Comparison of ENCODE assay signal across 14 cellular contexts in genomic region chr11:73310661-73311393, GRCh38. TPM values are rescaled to one million over a fixed set of nuclear protein-coding genes. Genes with fewer than 3 reads are reported as not detected.
DNase-seq lines count a peak whose midpoint lies in the region; FAIRE-seq and TF ChIP-seq lines count a peak whose summit lies in the region.
"Had no signal": no experiment of that assay in that cellular context is flagged by ENCODE, and none has a peak within 500 bp of the region (broad histone marks: within the 10 kb centered on the region; RNA-seq: fewer than 3 reads in every experiment).

No MANE protein-coding gene starts in this region.

- peaks cover 43 to 59% of the 10 kb centered on the region in 2 donors for H3K4me1 ChIP-seq in kidney (ENCODE audit: control insufficient read depth in 1 of 2, insufficient read depth in 1 of 2, low read depth in 1 of 2, low read length in 2 of 2)

- peaks cover 0 to 10% (median 0%) of the 10 kb centered on the region in 5 experiments for H3K9me3 Mint-ChIP-seq in brain
- H3K9me3 Mint-ChIP-seq: activated CD8-positive, alpha-beta T cell treated with anti-CD3 and anti-CD28 coated beads for 36 hours; natural killer cell treated with Interleukin-12 subunit alpha and Interleukin-12 subunit beta and Interleukin-15 and Interleukin-18, amount 100 ng/mL, for 72 hours had no signal

- H3K27ac ChIP-seq in AG04450 (ENCODE audit: low read depth, low read length) (no peak overlapping the region), kidney (ENCODE audit: low read depth in 2 of 2, low read length in 2 of 2) (peak overlapping the region; percentile 73 to 97)
- H3K27ac ChIP-seq: KMS-11 had no signal

- H3K36me3 ChIP-seq in kidney (ENCODE audit: control insufficient read depth in 1 of 2, insufficient read depth in 2 of 2, low read length in 2 of 2): peaks cover 0 to 20% of the 10 kb centered on the region in 2 donors

- peaks cover 68% of the 10 kb centered on the region for H3K4me1 Mint-ChIP-seq in brain

- no peak overlapping the region for H3K27ac Mint-ChIP-seq in brain
- H3K27ac Mint-ChIP-seq: activated CD8-positive, alpha-beta T cell treated with anti-CD3 and anti-CD28 coated beads for 36 hours; activated naive CD8-positive, alpha-beta T cell; natural killer cell treated with Interleukin-12 subunit alpha and Interleukin-12 subunit beta and Interleukin-15 and Interleukin-18, amount 100 ng/mL, for 72 hours; T-helper 17 cell had no signal

- H3K27me3 ChIP-seq in AG04450 (ENCODE audit: control insufficient read depth, insufficient read depth, low read length): no peaks in the 10 kb centered on the region

- CTCF ChIA-PET in AG04450 (lab: Charles Lee): interaction anchor here (1.2 to 2.2 kb wide), 2 partner anchors 24 to 40 kb away, joined by 4 to 8 read pairs; no protein-coding TSS in a partner anchor

- POLR2A ChIA-PET in AG04450 (lab: Yijun Ruan, JAX): interaction anchor here (3.5 to 5.3 kb wide), 2 partner anchors 11 to 25 kb away, joined by 61 to 70 read pairs; no protein-coding TSS in a partner anchor

- no peak for FAIRE-seq in kidney (lab: Jason Lieb, UNC)

- intact Hi-C loops in kidney (cut with DNase I): no loop called here

- H3K9ac ChIP-seq in kidney (ENCODE audit: low read length in 2 of 2): peak overlapping the region; percentile 71 to 86
- H3K9ac ChIP-seq: KMS-11 had no signal

- in situ Hi-C loops in GM13977 (cut with MboI; ENCODE audit: low pct_unique_long_range_greater_than_20kb, low sequenced_read_pairs, unreplicated experiment): no loop called here

- peak overlapping the region in 4 of 5 experiments; percentile 7 to 91 (median 80) for H3K4me3 Mint-ChIP-seq in brain
- H3K4me3 Mint-ChIP-seq: activated CD8-positive, alpha-beta T cell treated with anti-CD3 and anti-CD28 coated beads for 36 hours; natural killer cell treated with Interleukin-12 subunit alpha and Interleukin-12 subunit beta and Interleukin-15 and Interleukin-18, amount 100 ng/mL, for 72 hours; T-helper 17 cell had no signal

- peak overlapping the region; percentile 77 for H3K4me3 ChIP-seq in AG04450 (ENCODE audit: low read depth, low read length)
- H3K4me3 ChIP-seq in kidney (ENCODE audit: low read length in 2 of 2): peak overlapping the region; percentile 53 to 79
- H3K4me3 ChIP-seq in skeletal muscle cell (ENCODE audit: low read depth, low read length): peak overlapping the region; percentile 39

- H3K27me3 Mint-ChIP-seq in brain: no peaks in the 10 kb centered on the region

- no peak for TF ChIP-seq CTCF in AG04450 (IDR thresholded peaks at IDR 0.05; ENCODE audit: low read depth, low read length)
- no peak for TF ChIP-seq CTCF in brain (conservative IDR thresholded peaks at IDR 0.05)
- no peak for TF ChIP-seq CTCF in kidney (IDR thresholded peaks at IDR 0.05; ENCODE audit: borderline replicate concordance, extremely low read depth, insufficient read depth)
- no peak for TF ChIP-seq CTCF in GM13977 (IDR thresholded peaks at IDR 0.05; ENCODE audit: extremely low read depth, insufficient read depth, missing control alignments)

- H3K9me3 ChIP-seq in AG04450 (ENCODE audit: control insufficient read depth, insufficient read depth, low read length): no peaks in the 10 kb centered on the region; the same call in 1 of the 2 replicates
- no peaks in the 10 kb centered on the region for H3K9me3 ChIP-seq in kidney (ENCODE audit: control insufficient read depth in 1 of 2, low read length in 2 of 2)

- H3K36me3 Mint-ChIP-seq in brain: peaks cover 10% of the 10 kb centered on the region
- H3K36me3 Mint-ChIP-seq: activated naive CD8-positive, alpha-beta T cell; natural killer cell treated with Interleukin-12 subunit alpha and Interleukin-12 subunit beta and Interleukin-15 and Interleukin-18, amount 100 ng/mL, for 72 hours had no signal

- no peak for DNase-seq in AG04450 (ENCODE audit: low read depth, low spot score)
- DNase-seq in kidney: no peak
- no peak for DNase-seq in skeletal muscle cell (ENCODE audit: low read depth)
- no peak for DNase-seq in GM13977 (ENCODE audit: low spot score)
- DNase-seq in activated CD4-positive, alpha-beta T cell treated with anti-CD3 and anti-CD28 coated beads, Interleukin-2, amount 50 U/mL, for 1 hour: no peak
- no peak for DNase-seq in NCI-H748 treated with DMSO at 0.1 percent for 48 hours (lab: John Stamatoyannopoulos, UW)
- no peak for DNase-seq in NCI-H1694 treated with DMSO at 0.1 percent for 48 hours (lab: John Stamatoyannopoulos, UW)
- DNase-seq: activated CD8-positive, alpha-beta T cell treated with anti-CD3 and anti-CD28 coated beads for 36 hours; stimulated activated CD4-positive, alpha-beta T cell treated with anti-CD3 and anti-CD28 coated beads, Interleukin-2, amount 100 ng/mL, for 48 hours; T-helper 17 cell had no signal

RNA-seq across cellular contexts. Expression of gene ARHGEF17, which starts 2.8 kb away (rescaled TPM):
- polyA plus RNA-seq in AG04450 (2011; rRNA removed) (30.6 and 45.2 TPM in 2 replicates), brain (ENCODE audit: insufficient read depth, low read depth, low replicate concordance) (21.9 TPM), kidney (ENCODE audit: insufficient read depth, low read depth, low replicate concordance) (36.6 TPM)
- 54.5 and 62.4 TPM in 2 replicates for polyA minus RNA-seq in AG04450 (2011; rRNA and poly(A)+ RNA removed)
- 68.2 TPM for total RNA-seq in kidney

RNA-seq across cellular contexts. Expression of gene P2RY6, which starts 38.7 kb away (rescaled TPM):
- polyA plus RNA-seq in AG04450 (2011; rRNA removed) (not detected in 2 replicates), brain (ENCODE audit: insufficient read depth, low read depth, low replicate concordance) (0.49 TPM), kidney (ENCODE audit: insufficient read depth, low read depth, low replicate concordance) (6.7 TPM)
- not detected in 2 replicates for polyA minus RNA-seq in AG04450 (2011; rRNA and poly(A)+ RNA removed)
- total RNA-seq in kidney: 17.9 TPM
- total RNA-seq: activated CD8-positive, alpha-beta T cell treated with anti-CD3 and anti-CD28 coated beads for 36 hours; natural killer cell treated with Interleukin-12 subunit alpha and Interleukin-12 subunit beta and Interleukin-15 and Interleukin-18, amount 100 ng/mL, for 72 hours; T-helper 17 cell had no signal
